ENCODE assay signal across 16 cellular contexts in the genomic region with DNA sequence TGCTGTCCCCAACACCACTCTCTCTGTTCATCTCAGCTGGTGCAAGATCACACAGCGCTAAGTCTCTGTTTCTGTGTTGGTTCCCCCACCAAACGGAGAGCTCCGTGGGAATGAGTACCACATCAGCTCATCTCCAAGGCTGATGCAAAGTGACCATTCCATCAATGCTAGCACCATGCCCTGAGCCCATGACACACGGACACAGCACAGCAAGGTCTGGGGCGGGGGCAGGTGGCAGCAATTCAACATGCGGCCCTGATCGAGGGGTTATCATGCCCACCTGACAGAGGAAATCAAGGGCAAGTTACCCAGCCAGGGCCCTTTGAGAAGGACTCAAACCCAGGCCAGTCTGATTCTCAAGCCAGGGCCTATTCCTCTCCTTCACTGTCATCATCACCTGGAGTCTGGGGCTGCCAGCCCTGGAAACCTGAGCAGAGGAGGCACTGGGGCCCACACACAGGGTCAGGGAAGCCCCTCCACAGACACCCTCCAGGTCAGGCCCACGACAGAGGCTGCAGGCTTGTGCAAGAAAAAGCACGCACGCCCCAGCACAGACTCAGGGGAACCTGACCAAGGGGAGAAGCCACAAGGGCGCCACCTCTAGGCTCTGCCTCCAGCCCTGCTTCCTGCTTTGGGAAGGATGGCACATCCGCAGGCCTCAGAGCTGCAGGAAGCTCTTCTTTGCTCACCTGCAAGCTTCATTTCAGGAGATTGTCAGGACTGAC.
A peak's percentile ranks its signal among the peaks of the same experiment; 100 is the strongest.
DNase-seq lines count a peak whose midpoint lies in the region; ATAC-seq, FAIRE-seq and TF ChIP-seq lines count a peak whose summit lies in the region.
"Had no signal": no experiment of that assay in that cellular context is flagged by ENCODE, and none has a peak within 500 bp of the region (broad histone marks: within the 10 kb centered on the region; RNA-seq: fewer than 3 reads in every experiment).

No MANE protein-coding gene starts in this region.

- H2AFZ ChIP-seq in GM12878 (ENCODE audit: control insufficient read depth, low read depth, low read length), result no peak overlapping the region

- intact Hi-C loops in GM12878 (cut with micrococcal nuclease; ENCODE audit: unreplicated experiment), result no loop called here

- RAD21 ChIA-PET in GM12878 (lab: Charles Lee; ENCODE audit: unreplicated experiment), result no interaction called here

- no peak for TF ChIP-seq EP300 in GM12878 (IDR thresholded peaks at IDR 0.05; ENCODE audit: borderline replicate concordance in 1 of 2, control insufficient read depth in 1 of 2, low read depth in 2 of 2, low read length in 2 of 2)

- H3K9ac ChIP-seq in GM12878 (ENCODE audit: control insufficient read depth, insufficient read depth, low read length), result no peak overlapping the region
- H3K9ac ChIP-seq: KMS-11 had no signal

- H3K9me3 ChIP-seq in BE2C (no peaks in the 10 kb centered on the region), GM12878 (replicated peaks; ENCODE audit: control insufficient read depth, insufficient read depth, low read length) (no peaks in the 10 kb centered on the region)
- H3K9me3 ChIP-seq: psoas muscle had no signal

- no peaks in the 10 kb centered on the region for H4K20me1 ChIP-seq in GM12878 (ENCODE audit: control insufficient read depth, insufficient read depth)

- H3K36me3 ChIP-seq in BE2C (no peaks in the 10 kb centered on the region), GM12878 (ENCODE audit: control insufficient read depth in 2 of 2, insufficient read depth in 2 of 2, low read length in 1 of 2) (no peaks in the 10 kb centered on the region)

- TF ChIP-seq CTCF in BE2C (IDR thresholded peaks at IDR 0.05; ENCODE audit: low read depth, low read length) (peak; percentile 19), D721Med (IDR thresholded peaks at IDR 0.05; ENCODE audit: insufficient read depth, missing control alignments) (peak; percentile 28), GM12878 (IDR thresholded peaks at IDR 0.05 in 2 of 3, conservative IDR thresholded peaks at IDR 0.05 in 1 of 3; ENCODE audit: control insufficient read depth in 2 of 3, extremely low read depth in 1 of 3, insufficient read depth in 1 of 3, low read depth in 3 of 3, low read length in 3 of 3) (no peak)

- BruUV-seq in GM12878 (replicated peaks; lab: Mats Ljungman, UMichigan), result no TSS peak

- CTCF ChIA-PET in GM12878 (lab: Yijun Ruan, JAX), result interaction anchor here (0.6 to 1.0 kb wide), 2 partner anchors 57 to 415 kb away, joined by 3 to 4 read pairs; no protein-coding TSS in a partner anchor

- H3K4me2 ChIP-seq in GM12878 (ENCODE audit: control insufficient read depth, insufficient read depth), result no peak overlapping the region
- H3K4me2 ChIP-seq: KMS-11 had no signal

- POLR2A ChIA-PET in GM12878 (lab: Charles Lee), result no interaction called here

- FAIRE-seq in D721Med (lab: Jason Lieb, UNC), result no peak
- no peak for FAIRE-seq in GM12878 (lab: Jason Lieb, UNC)

- no peak for TF ChIP-seq POLR2A in GM12878 (IDR thresholded peaks at IDR 0.05; ENCODE audit: low read depth, low read length)

- SMC1A ChIA-PET in GM12878 (lab: Charles Lee; ENCODE audit: uncharacterized antibody, unreplicated experiment), result no interaction called here

- no peak for TF ChIP-seq RAD21 in GM12878 (IDR thresholded peaks at IDR 0.05; ENCODE audit: insufficient read depth, low read depth, low read length)

- H3K27ac ChIP-seq in GM12878 (ENCODE audit: control insufficient read depth, insufficient read depth), result no peak overlapping the region
- H3K27ac ChIP-seq: KMS-11, psoas muscle had no signal

- H3K4me3 ChIP-seq in BE2C (ENCODE audit: low read depth, low read length) (no peak overlapping the region), GM12878 (no peak overlapping the region)
- H3K4me3 ChIP-seq: psoas muscle had no signal

- H3K27me3 ChIP-seq in BE2C, result no peaks in the 10 kb centered on the region
- H3K27me3 ChIP-seq in GM12878 (replicated peaks in 1 of 2; ENCODE audit: control insufficient read depth in 2 of 2, insufficient read depth in 2 of 2, low read length in 1 of 2), result no peaks in the 10 kb centered on the region; a peak in 1 of 4 replicates

- 20% methylated on average over 12 of the region's 12 CpGs for WGBS in GM12878 (ENCODE audit: insufficient coverage, insufficient replicate concordance, low lambda C conversion rate, missing lambda C conversion rate)

- peak; percentile 17; the same call in 1 of the 3 replicates for ATAC-seq in GM12878
- ATAC-seq: psoas muscle, T-helper 17 cell had no signal

- in situ Hi-C loops in GM12878 (cut with MboI), result no loop called here

- DNase-seq in BE2C (no peak), D721Med (ENCODE audit: insufficient read length, low spot score) (no peak), GM12878 (ENCODE audit: low read depth, low spot score) (no peak), mesenteric fat pad (ENCODE audit: low spot score) (peak; percentile 67), NCI-H446 (lab: John Stamatoyannopoulos, UW) (no peak)
- no peak for DNase-seq in activated CD4-positive, alpha-beta T cell treated with anti-CD3 and anti-CD28 coated beads for 48 hours
- no peak for DNase-seq in stimulated activated CD4-positive, alpha-beta T cell treated with anti-CD3 and anti-CD28 coated beads, Interleukin-4, amount 100 ng/mL, for 24 hours
- DNase-seq: activated naive CD8-positive, alpha-beta T cell treated with anti-CD3 and anti-CD28 coated beads, Interleukin-2, amount 10 ng/mL, durations not matched to agents 7 days and 5 days; activated T-cell treated with anti-CD3 and anti-CD28 coated beads, Interleukin-2, amount 50 U/mL, for 1 hour; effector memory CD4-positive, alpha-beta T cell; naive B cell; NCI-H1436 treated with DMSO at 0.1 percent for 48 hours; NCI-H524; psoas muscle; T-helper 17 cell had no signal

- H3K79me2 ChIP-seq in GM12878 (ENCODE audit: control insufficient read depth, insufficient read depth, low read length), result no peaks in the 10 kb centered on the region

- H3K4me1 ChIP-seq in BE2C (peaks cover 16% of the 10 kb centered on the region), GM12878 (ENCODE audit: control insufficient read depth, insufficient read depth, low read length) (no peaks in the 10 kb centered on the region)
- H3K4me1 ChIP-seq: psoas muscle had no signal

TF ChIP-seq in GM12878, 131 proteins besides CTCF, POLR2A, EP300 and RAD21:
- TF ChIP-seq HDGF (IDR thresholded peaks at IDR 0.05), result no peak
- TF ChIP-seq POU2F2 (IDR thresholded peaks at IDR 0.05; ENCODE audit: borderline replicate concordance, low read depth, low read length), result no peak
- no peak for TF ChIP-seq CHD4 (IDR thresholded peaks at IDR 0.05)
- no peak for TF ChIP-seq CHD2 (IDR thresholded peaks at IDR 0.05; ENCODE audit: borderline replicate concordance, low read depth, low read length)
- TF ChIP-seq KDM1A (IDR thresholded peaks at IDR 0.05; ENCODE audit: borderline replicate concordance), result no peak
- TF ChIP-seq PAX8 (IDR thresholded peaks at IDR 0.05), result no peak
- no peak for TF ChIP-seq ZNF274 (IDR thresholded peaks at IDR 0.05; ENCODE audit: insufficient read depth, insufficient read length)
- TF ChIP-seq MEF2B (IDR thresholded peaks at IDR 0.05; ENCODE audit: partially characterized antibody, poor library complexity, severe bottlenecking), result no peak
TF ChIP-seq in GM12878: peak in this region for 0.

Comparison
In these comparisons a context has a peak if more than half of its experiments do, and no peak if none do; other contexts are left out.
1. CTCF ChIP-seq: peak in BE2C (single experiment) and D721Med (single experiment); none in GM12878 (0 of 3).